Comparison of ENCODE assay signal across 19 cellular contexts in the genomic region with DNA sequence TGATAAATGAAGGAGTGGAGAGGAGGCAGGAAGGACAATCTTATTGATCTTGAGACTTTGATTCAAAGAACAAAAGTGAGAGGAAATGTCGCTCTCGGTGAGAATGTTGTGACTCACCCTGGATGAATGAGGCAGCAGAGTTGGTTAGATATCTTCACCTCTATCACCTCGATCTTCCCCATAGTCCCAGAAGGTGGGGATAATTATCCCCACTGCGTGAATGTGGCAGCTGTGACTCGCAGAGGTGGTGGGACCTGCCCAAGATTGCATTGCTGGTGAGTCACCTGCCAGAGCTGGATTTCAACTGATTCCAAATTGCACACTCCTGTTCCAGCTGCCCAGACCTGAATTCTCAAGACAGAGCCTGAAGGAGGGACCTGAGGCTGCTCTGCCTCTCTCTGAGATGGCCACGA.
DNase-seq lines count a peak whose midpoint lies in the region; TF ChIP-seq lines count a peak whose summit lies in the region.
"Had no signal": no experiment of that assay in that cellular context is flagged by ENCODE, and none has a peak within 500 bp of the region (broad histone marks: within the 10 kb centered on the region; RNA-seq: fewer than 3 reads in every experiment).

No MANE protein-coding gene starts in this region.

- intact Hi-C loops in MCF 10A (cut with micrococcal nuclease): no loop called here
- intact Hi-C loops in breast epithelium (cut with DNase I; ENCODE audit: low total_unique reads): no loop called here
- intact Hi-C loops in CD4-positive, alpha-beta memory T cell (cut with micrococcal nuclease): no loop called here

- peaks cover 21% of the 10 kb centered on the region for H3K4me1 Mint-ChIP-seq in MCF 10A (ENCODE audit: insufficient read depth, unreplicated experiment)
- H3K4me1 Mint-ChIP-seq in CD4-positive, alpha-beta memory T cell: peaks cover 0 to 1% (median 0%) of the 10 kb centered on the region in 4 donors

- H3K27ac ChIP-seq in breast epithelium (no peak overlapping the region), smooth muscle cell (ENCODE audit: low read depth) (peak overlapping the region; percentile 49)
- no peak overlapping the region for H3K27ac ChIP-seq in CD4-positive, alpha-beta memory T cell (ENCODE audit: low read depth, low read length)
- H3K27ac ChIP-seq: thoracic aorta had no signal

- H2AFZ ChIP-seq in smooth muscle cell (ENCODE audit: low read depth): no peak overlapping the region

- H3F3A ChIP-seq in smooth muscle cell (ENCODE audit: low read depth): no peaks in the 10 kb centered on the region

- POLR2A ChIA-PET in MCF 10A (lab: Yijun Ruan, JAX) (no interaction called here), HEK293T (lab: Yijun Ruan, JAX) (interaction anchor here (1.1 kb wide), 1 partner anchor 23 kb away, joined by 3 read pairs; no protein-coding TSS in a partner anchor)
- POLR2A ChIA-PET in CD4-positive, alpha-beta memory T cell (lab: Charles Lee; ENCODE audit: partially characterized antibody): no interaction called here

- H4K20me1 ChIP-seq in smooth muscle cell (ENCODE audit: low read depth): no peaks in the 10 kb centered on the region

- peaks cover 4 to 11% of the 10 kb centered on the region in 2 donors for H3K9me3 ChIP-seq in breast epithelium
- no peaks in the 10 kb centered on the region for H3K9me3 ChIP-seq in smooth muscle cell (replicated peaks; ENCODE audit: low read depth)
- no peaks in the 10 kb centered on the region for H3K9me3 ChIP-seq in CD4-positive, alpha-beta memory T cell (ENCODE audit: control insufficient read depth in 1 of 2, low read length in 2 of 2)

- DNase-seq in MCF 10A (ENCODE audit: unreplicated experiment) (peak; percentile 39), breast epithelium (ENCODE audit: low spot score in 2 of 2) (no peak), LoVo (ENCODE audit: low spot score) (peak; percentile 35), epithelial cell of esophagus (ENCODE audit: low read depth) (peak; percentile 82), smooth muscle cell (lab: John Stamatoyannopoulos, UW; ENCODE audit: unreplicated experiment) (no peak), HEK293T (ENCODE audit: extremely low spot score) (no peak), GM19240 (ENCODE audit: insufficient read length, low spot score) (no peak)
- no peak for DNase-seq in CD4-positive, alpha-beta memory T cell
- DNase-seq: activated naive CD4-positive, alpha-beta T cell; COR-L47; H7; hypothalamus; MM.1S; NCI-H1694 treated with DMSO at 0.1 percent for 48 hours; NCI-H524 treated with DMSO at 0.1 percent for 48 hours; nucleus accumbens; RPMI8226; stimulated activated CD4-positive, alpha-beta T cell treated with anti-CD3 and anti-CD28 coated beads, Interleukin-4, amount 100 ng/mL, for 24 hours had no signal

- H3K4me1 ChIP-seq in breast epithelium (no peaks in the 10 kb centered on the region), smooth muscle cell (ENCODE audit: low read depth) (no peaks in the 10 kb centered on the region)
- no peaks in the 10 kb centered on the region for H3K4me1 ChIP-seq in CD4-positive, alpha-beta memory T cell (ENCODE audit: insufficient read depth, low read length)

- no TSS peak for BruUV-seq in MCF 10A (replicated peaks; lab: Mats Ljungman, UMichigan)

- H3K9ac ChIP-seq in smooth muscle cell (ENCODE audit: low read depth): no peak overlapping the region

- H3K79me2 ChIP-seq in smooth muscle cell (ENCODE audit: low read depth): no peaks in the 10 kb centered on the region

- TF ChIP-seq CTCF in MCF 10A (IDR thresholded peaks at IDR 0.05; ENCODE audit: unreplicated experiment): no peak
- no peak for TF ChIP-seq CTCF in breast epithelium (IDR thresholded peaks at IDR 0.05)
- TF ChIP-seq CTCF in epithelial cell of esophagus (IDR thresholded peaks at IDR 0.05; ENCODE audit: insufficient read depth, low read depth, low read length, missing control alignments): no peak
- no peak for TF ChIP-seq CTCF in smooth muscle cell (IDR thresholded peaks at IDR 0.05; ENCODE audit: borderline replicate concordance, insufficient read depth, poor library complexity, severe bottlenecking)

- WGBS in smooth muscle cell (ENCODE audit: low lambda C conversion rate): 30% methylated on average over 6 of the region's 6 CpGs

- no peaks in the 10 kb centered on the region for H3K27me3 Mint-ChIP-seq in MCF 10A (ENCODE audit: insufficient read depth, unreplicated experiment)
- H3K27me3 Mint-ChIP-seq in CD4-positive, alpha-beta memory T cell: peaks cover 12 to 27% of the 10 kb centered on the region in 2 donors

- H3K9me3 Mint-ChIP-seq in MCF 10A (ENCODE audit: unreplicated experiment): peaks cover 11% of the 10 kb centered on the region
- peaks cover 4 to 15% (median 9%) of the 10 kb centered on the region in 8 donors for H3K9me3 Mint-ChIP-seq in CD4-positive, alpha-beta memory T cell

- no peak overlapping the region for H3K27ac Mint-ChIP-seq in MCF 10A (ENCODE audit: low read depth, unreplicated experiment)
- H3K27ac Mint-ChIP-seq in CD4-positive, alpha-beta memory T cell: no peak overlapping the region

- no peaks in the 10 kb centered on the region for H3K36me3 ChIP-seq in breast epithelium
- no peaks in the 10 kb centered on the region for H3K36me3 ChIP-seq in smooth muscle cell (ENCODE audit: low read depth)
- H3K36me3 ChIP-seq in CD4-positive, alpha-beta memory T cell (ENCODE audit: insufficient read depth, low read length): no peaks in the 10 kb centered on the region
- H3K36me3 ChIP-seq: thoracic aorta had no signal

- TF ChIP-seq POLR2A in breast epithelium (IDR thresholded peaks at IDR 0.05): no peak

- no peaks in the 10 kb centered on the region for H3K36me3 Mint-ChIP-seq in MCF 10A (ENCODE audit: insufficient read depth, unreplicated experiment)
- H3K36me3 Mint-ChIP-seq in CD4-positive, alpha-beta memory T cell: no peaks in the 10 kb centered on the region

- CTCF ChIA-PET in MCF 10A (lab: Yijun Ruan, JAX): no interaction called here
- CTCF ChIA-PET in CD4-positive, alpha-beta memory T cell (lab: Charles Lee; ENCODE audit: partially characterized antibody): no interaction called here
- CTCF ChIA-PET in HEK293T (lab: Yijun Ruan, JAX): no interaction called here

- H3K4me3 Mint-ChIP-seq in MCF 10A (ENCODE audit: unreplicated experiment): peak overlapping the region; percentile 6
- H3K4me3 Mint-ChIP-seq in CD4-positive, alpha-beta memory T cell: no peak overlapping the region

- H3K4me2 ChIP-seq in smooth muscle cell: no peak overlapping the region

- H3K27me3 ChIP-seq in breast epithelium (peaks cover 0 to 7% of the 10 kb centered on the region in 2 donors), smooth muscle cell (ENCODE audit: low read depth) (peaks cover 3% of the 10 kb centered on the region)
- no peaks in the 10 kb centered on the region for H3K27me3 ChIP-seq in CD4-positive, alpha-beta memory T cell (ENCODE audit: insufficient read depth, low read length)

- H3K4me3 ChIP-seq in breast epithelium: no peak overlapping the region
- H3K4me3 ChIP-seq in epithelial cell of esophagus (ENCODE audit: low read length): no peak overlapping the region
- no peak overlapping the region for H3K4me3 ChIP-seq in smooth muscle cell
- H3K4me3 ChIP-seq in CD4-positive, alpha-beta memory T cell (ENCODE audit: low read length in 2 of 2): no peak overlapping the region
- H3K4me3 ChIP-seq: thoracic aorta had no signal

TF ChIP-seq in HEK293T, 16 proteins besides CTCF, POLR2A, EP300 and RAD21:
- TF ChIP-seq ZNF384 (IDR thresholded peaks at IDR 0.05) (no peak), L3MBTL2 (conservative IDR thresholded peaks at IDR 0.05) (no peak)

Comparison
In these comparisons a context has a peak if more than half of its experiments do, and no peak if none do; other contexts are left out.
1. DNase-seq: peak in MCF 10A (single experiment), LoVo (single experiment) and epithelial cell of esophagus (single experiment); none in breast epithelium (0 of 2), smooth muscle cell (single experiment), CD4-positive, alpha-beta memory T cell (0 of 5), HEK293T (single experiment) and GM19240 (single experiment).